Comparison of ENCODE assay signal across 19 cellular contexts in genomic region chr3:61687206-61687605, GRCh38.
A peak's percentile ranks its signal among the peaks of the same experiment; 100 is the strongest.
DNase-seq lines count a peak whose midpoint lies in the region; ATAC-seq and TF ChIP-seq lines count a peak whose summit lies in the region.
"Had no signal": no experiment of that assay in that cellular context is flagged by ENCODE, and none has a peak within 500 bp of the region (broad histone marks: within the 10 kb centered on the region; RNA-seq: fewer than 3 reads in every experiment).

No MANE protein-coding gene starts in this region.

- peaks cover 43% of the 10 kb centered on the region for H3F3A ChIP-seq in neural progenitor cell (ENCODE audit: low read depth)

- peak overlapping the region; percentile 36 for H3K9ac ChIP-seq in HUES6 (ENCODE audit: low read length)
- no peak overlapping the region for H3K9ac ChIP-seq in neural progenitor cell
- H3K9ac ChIP-seq: BLaER1 had no signal

- peaks cover 42% of the 10 kb centered on the region for H3K79me2 ChIP-seq in hepatocyte
- peaks cover 87% of the 10 kb centered on the region for H3K79me2 ChIP-seq in neural progenitor cell (ENCODE audit: low read depth)

- DNase-seq in WTC11 (ENCODE audit: low spot score) (no peak), hepatocyte (ENCODE audit: low spot score) (peak; percentile 20), neural progenitor cell (ENCODE audit: low spot score) (no peak), NCI-H446 treated with DMSO at 0.1 percent for 48 hours (lab: John Stamatoyannopoulos, UW) (no peak), COLO668 (lab: John Stamatoyannopoulos, UW; ENCODE audit: unreplicated experiment) (no peak)
- no peak for DNase-seq in T-helper 2 cell treated with Interferon-gamma antibody and Interleukin-4, amounts not matched to agents 5 μg/mL and 100 μg/mL, for 36 hours (ENCODE audit: low spot score)
- no peak for DNase-seq in NK-92 treated with Interleukin-12 subunit alpha and Interleukin-12 subunit beta, amount 100 ng/mL, for 24 hours (lab: John Stamatoyannopoulos, UW)
- DNase-seq: CD8-positive, alpha-beta T cell; Kasumi-1; MM.1S; NCI-H1092; NCI-H146; NCI-H510A treated with DMSO at 0.1 percent for 48 hours; NCI-H82; PC-3 had no signal

- H2AFZ ChIP-seq in hepatocyte (no peak overlapping the region), neural progenitor cell (replicated peaks) (no peak overlapping the region)

- H3K9me2 ChIP-seq in hepatocyte (replicated peaks; ENCODE audit: insufficient read depth) = no peaks in the 10 kb centered on the region

- POLR2A ChIA-PET in WTC11 (lab: Charles Lee) = no interaction called here

- H3K27ac Mint-ChIP-seq in WTC11 (peak overlapping the region; percentile 49; the same call in 1 of the 2 replicates), neural progenitor cell (no peak overlapping the region)
- no peak overlapping the region for H3K27ac Mint-ChIP-seq in T-helper 2 cell treated with Interferon-gamma antibody and Interleukin-4, amounts not matched to agents 5 μg/mL and 100 μg/mL, for 36 hours
- H3K27ac Mint-ChIP-seq: CD8-positive, alpha-beta T cell had no signal

- H3K27me3 ChIP-seq in HUES6 (ENCODE audit: control insufficient read depth, insufficient read depth, low read length) (no peaks in the 10 kb centered on the region), hepatocyte (no peaks in the 10 kb centered on the region), neural progenitor cell (peaks cover 36% of the 10 kb centered on the region)
- H3K27me3 ChIP-seq: BLaER1, SJSA1 had no signal

- H3K9me3 ChIP-seq in HUES6 (ENCODE audit: control insufficient read depth, insufficient read depth, low read depth, low read length) (no peaks in the 10 kb centered on the region), hepatocyte (ENCODE audit: low read depth) (no peaks in the 10 kb centered on the region), neural progenitor cell (ENCODE audit: low read depth) (no peaks in the 10 kb centered on the region)
- H3K9me3 ChIP-seq: BLaER1, SJSA1 had no signal

- H3K36me3 Mint-ChIP-seq in WTC11 = peaks cover 5% of the 10 kb centered on the region; the same call in 1 of the 2 replicates
- peaks cover 3% of the 10 kb centered on the region for H3K36me3 Mint-ChIP-seq in neural progenitor cell
- no peaks in the 10 kb centered on the region for H3K36me3 Mint-ChIP-seq in T-helper 2 cell treated with Interferon-gamma antibody and Interleukin-4, amounts not matched to agents 5 μg/mL and 100 μg/mL, for 36 hours (ENCODE audit: low read depth)
- H3K36me3 Mint-ChIP-seq: CD8-positive, alpha-beta T cell had no signal

- ATAC-seq in WTC11 = no peak
- ATAC-seq: CD8-positive, alpha-beta T cell; PC-3 had no signal

- H3K27me3 Mint-ChIP-seq in WTC11 (ENCODE audit: low read depth) (no peaks in the 10 kb centered on the region), neural progenitor cell (ENCODE audit: insufficient read depth, low read depth) (peaks cover 15% of the 10 kb centered on the region)
- no peaks in the 10 kb centered on the region for H3K27me3 Mint-ChIP-seq in T-helper 2 cell treated with Interferon-gamma antibody and Interleukin-4, amounts not matched to agents 5 μg/mL and 100 μg/mL, for 36 hours (ENCODE audit: low read depth)

- TF ChIP-seq CTCF in WTC11 (IDR thresholded peaks at IDR 0.05) = no peak
- TF ChIP-seq CTCF in hepatocyte (IDR thresholded peaks at IDR 0.05; ENCODE audit: poor library complexity) = no peak
- no peak for TF ChIP-seq CTCF in neural progenitor cell (IDR thresholded peaks at IDR 0.05)

- CTCF ChIA-PET in WTC11 (lab: Charles Lee) = interaction anchor here (1.1 kb wide), 1 partner anchor 10 kb away, joined by 3 read pairs; no protein-coding TSS in a partner anchor

- peaks cover 98% of the 10 kb centered on the region for H3K4me1 ChIP-seq in HUES6 (ENCODE audit: control insufficient read depth, insufficient read depth, low read length)
- peaks cover 13% of the 10 kb centered on the region for H3K4me1 ChIP-seq in hepatocyte (ENCODE audit: insufficient read depth)
- H3K4me1 ChIP-seq in neural progenitor cell = peaks cover 72% of the 10 kb centered on the region

- H4K20me1 ChIP-seq in hepatocyte (ENCODE audit: insufficient read depth, poor library complexity, severe bottlenecking) (no peaks in the 10 kb centered on the region), neural progenitor cell (ENCODE audit: low read depth) (peaks cover 100% of the 10 kb centered on the region)
- H4K20me1 ChIP-seq: BLaER1 had no signal

- H3K4me3 Mint-ChIP-seq in WTC11 (peak overlapping the region; percentile 48), neural progenitor cell (peak overlapping the region; percentile 23)
- no peak overlapping the region for H3K4me3 Mint-ChIP-seq in T-helper 2 cell treated with Interferon-gamma antibody and Interleukin-4, amounts not matched to agents 5 μg/mL and 100 μg/mL, for 36 hours
- H3K4me3 Mint-ChIP-seq: CD8-positive, alpha-beta T cell had no signal

- peaks cover 97% of the 10 kb centered on the region for H3K4me1 Mint-ChIP-seq in WTC11
- peaks cover 87% of the 10 kb centered on the region for H3K4me1 Mint-ChIP-seq in neural progenitor cell
- H3K4me1 Mint-ChIP-seq in T-helper 2 cell treated with Interferon-gamma antibody and Interleukin-4, amounts not matched to agents 5 μg/mL and 100 μg/mL, for 36 hours (ENCODE audit: low read depth) = no peaks in the 10 kb centered on the region

- H3K36me3 ChIP-seq in HUES6 (ENCODE audit: control insufficient read depth, insufficient read depth, low read length) = peaks cover 8% of the 10 kb centered on the region; the same call in 1 of the 2 replicates
- H3K36me3 ChIP-seq in hepatocyte (replicated peaks; ENCODE audit: insufficient read depth, low read depth) = no peaks in the 10 kb centered on the region
- no peaks in the 10 kb centered on the region for H3K36me3 ChIP-seq in neural progenitor cell
- H3K36me3 ChIP-seq: SJSA1 had no signal

- H3K4me2 ChIP-seq in hepatocyte (peak overlapping the region; percentile 12), neural progenitor cell (no peak overlapping the region)
- H3K4me2 ChIP-seq: BLaER1 had no signal

- H3K9me3 Mint-ChIP-seq in WTC11 (no peaks in the 10 kb centered on the region), neural progenitor cell (peaks cover 2% of the 10 kb centered on the region)
- H3K9me3 Mint-ChIP-seq in T-helper 2 cell treated with Interferon-gamma antibody and Interleukin-4, amounts not matched to agents 5 μg/mL and 100 μg/mL, for 36 hours = no peaks in the 10 kb centered on the region
- H3K9me3 Mint-ChIP-seq: CD8-positive, alpha-beta T cell had no signal

- peak overlapping the region; percentile 79; the same call in 1 of the 2 replicates for H3K27ac ChIP-seq in HUES6 (ENCODE audit: low read depth, low read length)
- H3K27ac ChIP-seq in hepatocyte = no peak overlapping the region
- no peak overlapping the region for H3K27ac ChIP-seq in neural progenitor cell
- H3K27ac ChIP-seq: BLaER1, HL-60, SJSA1 had no signal

- H3K4me3 ChIP-seq in HUES6 (ENCODE audit: low read depth, low read length) (no peak overlapping the region), hepatocyte (no peak overlapping the region), neural progenitor cell (no peak overlapping the region)
- H3K4me3 ChIP-seq: BLaER1, SJSA1 had no signal

- 55% methylated on average over 2 of the region's 2 CpGs for WGBS in hepatocyte (ENCODE audit: low lambda C conversion rate, missing lambda C conversion rate)

TF ChIP-seq in WTC11, 78 proteins besides CTCF, POLR2A, EP300 and RAD21:
- TF ChIP-seq CBFB (CRISPR knock-in tag; IDR thresholded peaks at IDR 0.05; ENCODE audit: low read depth) (no peak), MXD4 (CRISPR knock-in tag; IDR thresholded peaks at IDR 0.05; ENCODE audit: borderline replicate concordance) (no peak), SP1 (CRISPR knock-in tag; conservative IDR thresholded peaks at IDR 0.05) (no peak), ARID4B (CRISPR knock-in tag; IDR thresholded peaks at IDR 0.05; ENCODE audit: borderline replicate concordance) (no peak), TEAD4 (CRISPR knock-in tag; IDR thresholded peaks at IDR 0.05) (no peak), ATF1 (CRISPR knock-in tag; IDR thresholded peaks at IDR 0.05) (no peak)
